ENCODE assay signal across 8 cellular contexts in genomic region chr20:36472656-36473071, GRCh38.
A peak's percentile ranks its signal among the peaks of the same experiment; 100 is the strongest.
DNase-seq lines count a peak whose midpoint lies in the region; ATAC-seq and TF ChIP-seq lines count a peak whose summit lies in the region.

No MANE protein-coding gene starts in this region.

- peak overlapping the region; percentile 45 for H3K4me3 ChIP-seq in CD8-positive, alpha-beta memory T cell (ENCODE audit: low read length)
- no peak overlapping the region for H3K4me3 ChIP-seq in Loucy (ENCODE audit: low read length, poor library complexity, severe bottlenecking)
- H3K4me3 ChIP-seq in lower leg skin (ENCODE audit: low read depth, poor library complexity, severe bottlenecking), result no peak overlapping the region

- POLR2A ChIA-PET in CD8-positive, alpha-beta memory T cell (lab: Charles Lee), result interaction anchor here (0.6 kb wide), 1 partner anchor 16 kb away, joined by 3 read pairs; no protein-coding TSS in a partner anchor

- H3K27me3 ChIP-seq in CD8-positive, alpha-beta memory T cell (ENCODE audit: insufficient read depth, low read length, poor library complexity, severe bottlenecking), result no peaks in the 10 kb centered on the region
- no peaks in the 10 kb centered on the region for H3K27me3 ChIP-seq in Loucy (ENCODE audit: insufficient read depth, low read length, poor library complexity, severe bottlenecking)

- H3K4me1 Mint-ChIP-seq in CD8-positive, alpha-beta memory T cell, result peaks cover 39 to 60% (median 46%) of the 10 kb centered on the region in 3 donors
- H3K4me1 Mint-ChIP-seq in type B pancreatic cell (ENCODE audit: unreplicated experiment), result peaks cover 50% of the 10 kb centered on the region

- no peaks in the 10 kb centered on the region for H3K9me3 ChIP-seq in CD8-positive, alpha-beta memory T cell (ENCODE audit: low read length)
- H3K9me3 ChIP-seq in Loucy (ENCODE audit: insufficient read depth, low read depth, low read length), result no peaks in the 10 kb centered on the region

- no peak overlapping the region for H3K27ac ChIP-seq in CD8-positive, alpha-beta memory T cell (ENCODE audit: low read depth, low read length)
- peak overlapping the region; percentile 23 for H3K27ac ChIP-seq in adipose tissue (ENCODE audit: low read depth, low read length)

- intact Hi-C loops in lower leg skin (cut with DNase I; ENCODE audit: low total_unique reads), result no loop called here

- TF ChIP-seq CTCF in Loucy (conservative IDR thresholded peaks at IDR 0.05; ENCODE audit: low read length), result no peak
- TF ChIP-seq CTCF in lower leg skin (IDR thresholded peaks at IDR 0.05), result no peak
- TF ChIP-seq CTCF in type B pancreatic cell (conservative IDR thresholded peaks at IDR 0.05), result no peak

- H3K27ac Mint-ChIP-seq in CD8-positive, alpha-beta memory T cell, result peak overlapping the region; percentile 63 to 95 (median 81)
- H3K27ac Mint-ChIP-seq in type B pancreatic cell, result peak overlapping the region; percentile 94

- TF ChIP-seq POLR2A in lower leg skin (IDR thresholded peaks at IDR 0.05), result no peak

- H3K27me3 Mint-ChIP-seq in CD8-positive, alpha-beta memory T cell, result no peaks in the 10 kb centered on the region
- H3K27me3 Mint-ChIP-seq in type B pancreatic cell, result no peaks in the 10 kb centered on the region

- WGBS in adipose tissue, 3 donors, result 5 to 18% (median 12%) methylated on average over 5 of the region's 5 CpGs
- 0 to 11% methylated on average over 3 to 5 of the region's 5 CpGs for WGBS in lower leg skin, 2 donors

- no peaks in the 10 kb centered on the region for H3K36me3 ChIP-seq in CD8-positive, alpha-beta memory T cell (ENCODE audit: insufficient read depth, low read length)
- no peaks in the 10 kb centered on the region for H3K36me3 ChIP-seq in Loucy (ENCODE audit: insufficient read depth, low read length)

- H3K4me3 Mint-ChIP-seq in CD8-positive, alpha-beta memory T cell, result peak overlapping the region in 6 of 7 donors; percentile 26 to 68 (median 44)
- H3K4me3 Mint-ChIP-seq in type B pancreatic cell, result peak overlapping the region; percentile 58

- H3K9me2 ChIP-seq in Loucy (replicated peaks; ENCODE audit: low read depth, low read length), result no peaks in the 10 kb centered on the region

- peaks cover 32% of the 10 kb centered on the region for H3K4me1 ChIP-seq in CD8-positive, alpha-beta memory T cell (ENCODE audit: insufficient read depth, low read length)
- H3K4me1 ChIP-seq in Loucy (ENCODE audit: insufficient read depth, low read length, poor library complexity, severe bottlenecking), result peaks cover 27% of the 10 kb centered on the region

- CTCF ChIA-PET in CD8-positive, alpha-beta memory T cell (lab: Charles Lee), result interaction anchor here (0.9 to 1.2 kb wide), 2 partner anchors 9 to 316 kb away, joined by 3 read pairs; no protein-coding TSS in a partner anchor

- peaks cover 51% of the 10 kb centered on the region for H3K79me2 ChIP-seq in Loucy (ENCODE audit: insufficient read depth, low read length)

- H3K9ac ChIP-seq in Loucy (ENCODE audit: low read depth, low read length, poor library complexity, severe bottlenecking), result peak overlapping the region; percentile 32

- peak in 2 of 5 donors; percentile 40 to 52 for DNase-seq in CD8-positive, alpha-beta memory T cell
- DNase-seq in lower leg skin (ENCODE audit: low spot score in 2 of 2) (peak; percentile 68 to 93), type B pancreatic cell (ENCODE audit: extremely low spot score, unreplicated experiment) (no peak)
- DNase-seq in NK-92 treated with Interleukin-12 subunit alpha and Interleukin-12 subunit beta, amount 100 ng/mL, for 24 hours (lab: John Stamatoyannopoulos, UW), result no peak

- H4K20me1 ChIP-seq in Loucy (ENCODE audit: insufficient read depth, low read length, poor library complexity, severe bottlenecking), result peaks cover 16% of the 10 kb centered on the region

- H2AFZ ChIP-seq in Loucy (ENCODE audit: low read length), result no peak overlapping the region

- no peaks in the 10 kb centered on the region for H3K9me3 Mint-ChIP-seq in CD8-positive, alpha-beta memory T cell
- no peaks in the 10 kb centered on the region for H3K9me3 Mint-ChIP-seq in type B pancreatic cell

- peak overlapping the region; percentile 37 for H3K4me2 ChIP-seq in Loucy (ENCODE audit: low read depth, low read length, poor library complexity, severe bottlenecking)

- no peak for ATAC-seq in HG02870 (IDR thresholded peaks at IDR 0.05; ENCODE audit: unreplicated experiment)
- ATAC-seq in GM19467 (IDR thresholded peaks at IDR 0.05; ENCODE audit: unreplicated experiment), result no peak

- peaks cover 0 to 20% (median 3%) of the 10 kb centered on the region in 3 donors for H3K36me3 Mint-ChIP-seq in CD8-positive, alpha-beta memory T cell
- H3K36me3 Mint-ChIP-seq in type B pancreatic cell, result no peaks in the 10 kb centered on the region

- H3F3A ChIP-seq in Loucy (ENCODE audit: low read depth), result no peaks in the 10 kb centered on the region

Comparison
In these comparisons a context has a peak if more than half of its experiments do, and no peak if none do; other contexts are left out.
1. DNase-seq: peak in lower leg skin (2 of 2); none in type B pancreatic cell (single experiment) and NK-92 treated with Interleukin-12 subunit alpha and Interleukin-12 subunit beta, amount 100 ng/mL, for 24 hours (single experiment).